ENCODE assay signal across 17 cellular contexts in genomic region chr9:81682177-81682576, GRCh38.
"Had no signal": no experiment of that assay in that cellular context is flagged by ENCODE, and none has a peak within 500 bp of the region (broad histone marks: within the 10 kb centered on the region; RNA-seq: fewer than 3 reads in every experiment).

No MANE protein-coding gene starts in this region.

- H3K9me3 ChIP-seq: gastroesophageal sphincter, heart right ventricle, right atrium auricular region, thyroid gland had no signal

- H3K9me3 Mint-ChIP-seq: activated CD4-positive, alpha-beta T cell treated with anti-CD3 and anti-CD28 coated beads, Interleukin-2, amount 10 ng/mL, durations not matched to agents 7 days and 5 days; activated naive CD4-positive, alpha-beta T cell treated with anti-CD3 and anti-CD28 coated beads for 36 hours; activated T-cell treated with anti-CD3 and anti-CD28 coated beads, Interleukin-2, amount 50 U/mL, for 4 hours; naive thymus-derived CD8-positive, alpha-beta T cell had no signal

- H3K27me3 ChIP-seq: brain microvascular endothelial cell, gastroesophageal sphincter, right atrium auricular region, thyroid gland had no signal

- H3K27ac ChIP-seq: brain microvascular endothelial cell, coronary artery, gastroesophageal sphincter, right atrium auricular region, thyroid gland had no signal

- H3K27me3 Mint-ChIP-seq: progenitor cell of endocrine pancreas had no signal

- H3K4me3 Mint-ChIP-seq: activated CD4-positive, alpha-beta T cell treated with anti-CD3 and anti-CD28 coated beads, Interleukin-2, amount 10 ng/mL, durations not matched to agents 7 days and 5 days; activated naive CD4-positive, alpha-beta T cell treated with anti-CD3 and anti-CD28 coated beads for 36 hours; activated T-cell treated with anti-CD3 and anti-CD28 coated beads, Interleukin-2, amount 50 U/mL, for 4 hours had no signal

- ATAC-seq: activated T-cell treated with anti-CD3 and anti-CD28 coated beads, Interleukin-2, amount 50 U/mL, for 4 hours; gastroesophageal sphincter; heart right ventricle; left ventricle myocardium superior; naive thymus-derived CD8-positive, alpha-beta T cell had no signal

- H3K4me3 ChIP-seq: right atrium auricular region, thyroid gland had no signal

- DNase-seq: activated CD4-positive, alpha-beta T cell treated with anti-CD3 and anti-CD28 coated beads, Interleukin-2, amount 10 ng/mL, durations not matched to agents 7 days and 5 days; activated CD8-positive, alpha-beta memory T cell treated with anti-CD3 and anti-CD28 coated beads, Interleukin-2, amount 50 U/mL, for 4 hours; activated naive CD4-positive, alpha-beta T cell treated with anti-CD3 and anti-CD28 coated beads for 36 hours; activated T-cell treated with anti-CD3 and anti-CD28 coated beads, Interleukin-2, amount 50 U/mL, for 4 hours; heart right ventricle; left ventricle myocardium superior; mesendoderm; naive thymus-derived CD8-positive, alpha-beta T cell; stimulated activated CD4-positive, alpha-beta T cell treated with anti-CD3 and anti-CD28 coated beads, Interleukin-2, amount 100 ng/mL, for 24 hours; T-helper 1 cell; T1000; thyroid gland had no signal

- H3K27ac Mint-ChIP-seq: activated CD4-positive, alpha-beta T cell treated with anti-CD3 and anti-CD28 coated beads, Interleukin-2, amount 10 ng/mL, durations not matched to agents 7 days and 5 days; activated naive CD4-positive, alpha-beta T cell treated with anti-CD3 and anti-CD28 coated beads for 36 hours; naive thymus-derived CD8-positive, alpha-beta T cell; progenitor cell of endocrine pancreas had no signal

- H3K36me3 ChIP-seq: brain microvascular endothelial cell, right atrium auricular region had no signal
